In genomic region chrX:79330022-79330421, GRCh38 we compare ENCODE assay signal across 28 cellular contexts. TPM values are rescaled to one million over a fixed set of nuclear protein-coding genes. Genes with fewer than 3 reads are reported as not detected.
"Had no signal": no experiment of that assay in that cellular context is flagged by ENCODE, and none has a peak within 500 bp of the region (broad histone marks: within the 10 kb centered on the region; RNA-seq: fewer than 3 reads in every experiment).

No MANE protein-coding gene starts in this region.

- H3K4me3 ChIP-seq: heart right ventricle, right atrium auricular region, smooth muscle cell, stomach, thyroid gland, upper lobe of right lung had no signal

- H3K4me1 Mint-ChIP-seq: stimulated activated naive B cell treated with anti-CD40 and anti-IgM and Interleukin-4, amounts not matched to agents 10 μg/mL and 1 μg/mL and 100 μg/mL, for 72 hours had no signal

- H3K27me3 ChIP-seq: brain microvascular endothelial cell, right atrium auricular region, stomach, thyroid gland, upper lobe of right lung had no signal

- FAIRE-seq: keratinocyte, TTC549 had no signal

- H3K4me1 ChIP-seq: heart right ventricle, right atrium auricular region, stomach, thyroid gland, upper lobe of right lung had no signal

- H3K36me3 ChIP-seq: brain microvascular endothelial cell, heart right ventricle, right atrium auricular region, stomach, thyroid gland, upper lobe of right lung had no signal

- H3K4me2 ChIP-seq: smooth muscle cell had no signal

- H3K4me3 Mint-ChIP-seq: activated CD4-positive, alpha-beta T cell treated with anti-CD3 and anti-CD28 coated beads, Interleukin-2, amount 10 ng/mL, durations not matched to agents 24 days and 14 days; activated CD8-positive, alpha-beta T cell treated with anti-CD3 and anti-CD28 coated beads for 36 hours; activated T-cell treated with anti-CD3 and anti-CD28 coated beads, Interleukin-2, amount 50 U/mL, for 4 hours; activated T-helper 17 cell treated with anti-CD3 and anti-CD28 coated beads, Interleukin-2, amount 50 U/mL, for 72 hours; effector memory CD8-positive, alpha-beta T cell; naive thymus-derived CD4-positive, alpha-beta T cell; stimulated activated naive B cell treated with anti-CD40 and anti-IgM and Interleukin-4, amounts not matched to agents 10 μg/mL and 1 μg/mL and 100 μg/mL, for 72 hours had no signal

- ATAC-seq: activated CD4-positive, CD25-positive, alpha-beta regulatory T cell treated with anti-CD3 and anti-CD28 coated beads, Interleukin-2, amount 50 U/mL, for 24 hours; activated CD8-positive, alpha-beta T cell treated with anti-CD3 and anti-CD28 coated beads for 36 hours; activated T-cell treated with anti-CD3 and anti-CD28 coated beads, Interleukin-2, amount 50 U/mL, for 4 hours; activated T-helper 17 cell treated with anti-CD3 and anti-CD28 coated beads, Interleukin-2, amount 50 U/mL, for 72 hours; effector memory CD8-positive, alpha-beta T cell; esophagus mucosa; heart right ventricle; left cardiac atrium; naive thymus-derived CD4-positive, alpha-beta T cell; stimulated activated naive B cell treated with anti-CD40 and anti-IgM and Interleukin-4, amounts not matched to agents 10 μg/mL and 1 μg/mL and 100 μg/mL, for 72 hours; upper lobe of right lung had no signal

- H3K27me3 Mint-ChIP-seq: activated CD4-positive, alpha-beta T cell treated with anti-CD3 and anti-CD28 coated beads, Interleukin-2, amount 10 ng/mL, durations not matched to agents 24 days and 14 days; activated CD8-positive, alpha-beta T cell treated with anti-CD3 and anti-CD28 coated beads for 36 hours; activated T-helper 17 cell treated with anti-CD3 and anti-CD28 coated beads, Interleukin-2, amount 50 U/mL, for 72 hours; effector memory CD8-positive, alpha-beta T cell; naive thymus-derived CD4-positive, alpha-beta T cell; stimulated activated naive B cell treated with anti-CD40 and anti-IgM and Interleukin-4, amounts not matched to agents 10 μg/mL and 1 μg/mL and 100 μg/mL, for 72 hours had no signal

- H3K27ac ChIP-seq: brain microvascular endothelial cell, right atrium auricular region, stomach, thyroid gland, upper lobe of right lung had no signal

- H3K9me3 Mint-ChIP-seq: activated CD4-positive, alpha-beta T cell treated with anti-CD3 and anti-CD28 coated beads, Interleukin-2, amount 10 ng/mL, durations not matched to agents 24 days and 14 days; activated CD8-positive, alpha-beta T cell treated with anti-CD3 and anti-CD28 coated beads for 36 hours; activated T-cell treated with anti-CD3 and anti-CD28 coated beads, Interleukin-2, amount 50 U/mL, for 4 hours; activated T-helper 17 cell treated with anti-CD3 and anti-CD28 coated beads, Interleukin-2, amount 50 U/mL, for 72 hours; effector memory CD8-positive, alpha-beta T cell; naive thymus-derived CD4-positive, alpha-beta T cell; stimulated activated naive B cell treated with anti-CD40 and anti-IgM and Interleukin-4, amounts not matched to agents 10 μg/mL and 1 μg/mL and 100 μg/mL, for 72 hours had no signal

- H3K36me3 Mint-ChIP-seq: stimulated activated naive B cell treated with anti-CD40 and anti-IgM and Interleukin-4, amounts not matched to agents 10 μg/mL and 1 μg/mL and 100 μg/mL, for 72 hours had no signal

- DNase-seq: activated CD4-positive, alpha-beta T cell treated with anti-CD3 and anti-CD28 coated beads, Interleukin-2, amount 10 ng/mL, durations not matched to agents 24 days and 14 days; activated CD8-positive, alpha-beta T cell treated with anti-CD3 and anti-CD28 coated beads for 36 hours; activated gamma-delta T cell treated with Interleukin-2 at 50 U/mL for 16 hours; activated naive CD4-positive, alpha-beta T cell treated with anti-CD3 and anti-CD28 coated beads, Interleukin-2, amount 50 U/mL, for 16 hours; activated T-cell treated with anti-CD3 and anti-CD28 coated beads, Interleukin-2, amount 50 U/mL, for 4 hours; amniotic stem cell; brain microvascular endothelial cell; cortex of kidney; effector memory CD8-positive, alpha-beta T cell; foreskin fibroblast; heart right ventricle; left cardiac atrium; mammary epithelial cell; midbrain; naive thymus-derived CD4-positive, alpha-beta T cell; stimulated activated CD4-positive, alpha-beta T cell treated with anti-CD3 and anti-CD28 coated beads, Interleukin-2, amount 100 ng/mL, for 24 hours; stimulated activated naive B cell treated with anti-CD40 and anti-IgM and Interleukin-4, amounts not matched to agents 10 μg/mL and 1 μg/mL and 100 μg/mL, for 72 hours; stomach; thyroid gland; upper lobe of right lung had no signal

- H3K27ac Mint-ChIP-seq: activated CD4-positive, alpha-beta T cell treated with anti-CD3 and anti-CD28 coated beads, Interleukin-2, amount 10 ng/mL, durations not matched to agents 24 days and 14 days; activated CD8-positive, alpha-beta T cell treated with anti-CD3 and anti-CD28 coated beads for 36 hours; activated T-helper 17 cell treated with anti-CD3 and anti-CD28 coated beads, Interleukin-2, amount 50 U/mL, for 72 hours; stimulated activated naive B cell treated with anti-CD40 and anti-IgM and Interleukin-4, amounts not matched to agents 10 μg/mL and 1 μg/mL and 100 μg/mL, for 72 hours had no signal

RNA-seq across cellular contexts. Expression of gene ITM2A, which starts 37.1 kb away (rescaled TPM):
- total RNA-seq: chondrocyte had no signal
